Comparison of ENCODE assay signal across 2 cellular contexts in the genomic region with DNA sequence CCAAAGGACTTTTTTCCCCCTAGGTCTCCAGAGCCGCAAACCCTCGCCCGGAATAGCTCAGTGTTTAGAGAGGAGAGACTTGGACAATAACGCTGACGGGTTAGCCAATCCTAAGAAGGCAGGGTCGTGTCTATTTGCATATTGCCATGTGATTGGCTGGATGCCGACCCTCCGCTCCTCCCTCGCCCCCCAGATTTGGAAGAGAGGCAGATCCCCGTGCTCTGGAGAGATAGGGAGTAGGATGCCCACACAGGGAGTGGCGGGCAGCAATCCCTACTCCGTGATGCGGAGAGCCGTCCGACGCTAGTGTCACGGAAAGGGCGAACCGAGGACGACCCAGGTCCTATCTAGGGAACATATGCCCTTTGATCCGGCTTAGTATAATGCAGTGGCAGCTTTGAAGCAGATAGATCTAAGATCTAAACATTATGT.
TF ChIP-seq lines count a peak whose summit lies in the region.

No MANE protein-coding gene starts in this region.

TF ChIP-seq in IMR-90, 13 proteins besides CTCF, POLR2A, EP300 and RAD21:
- no peak for TF ChIP-seq CEBPB (IDR thresholded peaks at IDR 0.05; ENCODE audit: low read depth, low read length)
- TF ChIP-seq USF2 (IDR thresholded peaks at IDR 0.05; ENCODE audit: low read depth, low read length): no peak
- TF ChIP-seq MXI1 (IDR thresholded peaks at IDR 0.05; ENCODE audit: borderline replicate concordance, low read depth, low read length): no peak
- no peak for TF ChIP-seq MAFK (IDR thresholded peaks at IDR 0.05; ENCODE audit: low read depth, low read length)
- no peak for TF ChIP-seq RCOR1 (IDR thresholded peaks at IDR 0.05; ENCODE audit: insufficient replicate concordance, low read length)
- TF ChIP-seq CHD1 (IDR thresholded peaks at IDR 0.05; ENCODE audit: low read depth, low read length): no peak
- no peak for TF ChIP-seq MAZ (IDR thresholded peaks at IDR 0.05; ENCODE audit: borderline replicate concordance, low read depth, low read length)
- no peak for TF ChIP-seq ELK1 (IDR thresholded peaks at IDR 0.05; ENCODE audit: borderline replicate concordance, low read depth, low read length)
- no peak for TF ChIP-seq FOS (IDR thresholded peaks at IDR 0.05; ENCODE audit: low read depth, low read length)
- no peak for TF ChIP-seq RFX5 (IDR thresholded peaks at IDR 0.05; ENCODE audit: low read depth, low read length)
- TF ChIP-seq SMC3 (IDR thresholded peaks at IDR 0.05; ENCODE audit: low read depth, low read length): no peak
- no peak for TF ChIP-seq NFE2L2 (IDR thresholded peaks at IDR 0.05; ENCODE audit: low read depth, low read length)
- TF ChIP-seq BHLHE40 (IDR thresholded peaks at IDR 0.05; ENCODE audit: low read depth, low read length): no peak

TF ChIP-seq in H1, 55 proteins besides CTCF, POLR2A, EP300 and RAD21:
- TF ChIP-seq MAX (IDR thresholded peaks at IDR 0.05): peak; percentile 12; the same call in 1 of the 2 replicates
- TF ChIP-seq USF2 (IDR thresholded peaks at IDR 0.05; ENCODE audit: low read length): peak; percentile 28
- no peak for TF ChIP-seq CREB1 (IDR thresholded peaks at IDR 0.05)
